ENCODE assay signal across 1 cellular context in the genomic region with DNA sequence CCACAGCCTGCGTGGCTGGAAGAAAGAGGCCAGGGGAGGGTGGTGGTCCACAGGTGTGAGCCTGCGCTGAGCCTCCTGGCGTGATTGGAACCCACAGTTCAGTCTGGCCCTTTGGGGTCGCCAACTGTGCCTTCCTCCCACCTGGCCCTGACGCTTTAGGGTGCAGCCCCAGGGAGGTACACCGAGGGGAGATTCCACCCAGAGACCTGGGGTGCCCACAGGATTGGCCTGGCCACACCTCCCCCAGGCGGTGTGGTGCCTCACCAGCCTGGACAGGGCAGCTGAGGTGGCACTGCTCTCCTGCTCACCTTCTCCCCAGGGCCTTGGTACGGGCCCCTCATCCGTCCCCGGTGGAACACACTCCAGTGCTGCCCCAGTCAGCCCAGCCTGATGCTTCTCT.
TF ChIP-seq lines count a peak whose summit lies in the region.

No MANE protein-coding gene starts in this region.

TF ChIP-seq in H1, 55 proteins besides CTCF, POLR2A, EP300 and RAD21:
- TF ChIP-seq TAF7 (optimal IDR thresholded peaks at IDR 0.05; ENCODE audit: borderline replicate concordance, low read depth, low read length): no peak
- no peak for TF ChIP-seq TEAD4 (IDR thresholded peaks at IDR 0.05; ENCODE audit: low read depth, low read length)
- no peak for TF ChIP-seq SUZ12 (IDR thresholded peaks at IDR 0.05; ENCODE audit: low read length)
- TF ChIP-seq KDM5A (IDR thresholded peaks at IDR 0.05; ENCODE audit: low read length): no peak
- TF ChIP-seq CBX5 (IDR thresholded peaks at IDR 0.05; ENCODE audit: low read depth, low read length): no peak
- no peak for TF ChIP-seq GTF2F1 (IDR thresholded peaks at IDR 0.05; ENCODE audit: borderline replicate concordance, low read depth, low read length)
- no peak for TF ChIP-seq SP2 (IDR thresholded peaks at IDR 0.05; ENCODE audit: low read length)
- TF ChIP-seq GABPA (IDR thresholded peaks at IDR 0.05; ENCODE audit: borderline replicate concordance, insufficient read depth, low read length): no peak
- TF ChIP-seq POLR2AphosphoS5 (IDR thresholded peaks at IDR 0.05; ENCODE audit: low read depth, low read length): no peak
- TF ChIP-seq TAF1 (IDR thresholded peaks at IDR 0.05; ENCODE audit: low read depth, low read length): no peak
- no peak for TF ChIP-seq NANOG (IDR thresholded peaks at IDR 0.05; ENCODE audit: insufficient read depth, low read depth, low read length, poor library complexity, severe bottlenecking)
- no peak for TF ChIP-seq ZNF274 (IDR thresholded peaks at IDR 0.05; ENCODE audit: borderline replicate concordance, extremely low read depth, low read length)
- TF ChIP-seq SRF (IDR thresholded peaks at IDR 0.05; ENCODE audit: low read depth, low read length): no peak
- TF ChIP-seq ASH2L (IDR thresholded peaks at IDR 0.05; ENCODE audit: low read length): no peak
- TF ChIP-seq RBBP5 (IDR thresholded peaks at IDR 0.05; ENCODE audit: borderline replicate concordance, low read depth, low read length): no peak
